In genomic region chr7:39946693-39947092, GRCh38 we compare ENCODE assay signal across 2 cellular contexts.
A peak's percentile ranks its signal among the peaks of the same experiment; 100 is the strongest.
TF ChIP-seq lines count a peak whose summit lies in the region.

No MANE protein-coding gene starts in this region.

TF ChIP-seq in HepG2, 621 proteins besides CTCF, POLR2A, EP300 and RAD21:
- TF ChIP-seq ZNF10 (CRISPR knock-in tag; IDR thresholded peaks at IDR 0.05; ENCODE audit: borderline replicate concordance, low read depth), result no peak
- TF ChIP-seq ZNF274 (CRISPR knock-in tag; IDR thresholded peaks at IDR 0.05), result no peak
- TF ChIP-seq NFYC (CRISPR knock-in tag; IDR thresholded peaks at IDR 0.05), result peak; percentile 16; the same call in 1 of the 2 replicates
- TF ChIP-seq THAP11 (CRISPR knock-in tag; IDR thresholded peaks at IDR 0.05), result peak; percentile 89
- no peak for TF ChIP-seq HNF1A (IDR thresholded peaks at IDR 0.05; ENCODE audit: low read depth)
- no peak for TF ChIP-seq HNF1A (CRISPR knock-in tag; IDR thresholded peaks at IDR 0.05; ENCODE audit: borderline replicate concordance)
- TF ChIP-seq ZNF180 (CRISPR knock-in tag; IDR thresholded peaks at IDR 0.05; ENCODE audit: borderline replicate concordance, low read depth), result no peak
- TF ChIP-seq DMAP1 (CRISPR knock-in tag; IDR thresholded peaks at IDR 0.05), result no peak
- peak; percentile 72 for TF ChIP-seq ZNF143 (CRISPR knock-in tag; IDR thresholded peaks at IDR 0.05)
- TF ChIP-seq JUN (CRISPR knock-in tag; IDR thresholded peaks at IDR 0.05), result no peak

TF ChIP-seq in K562, 482 proteins besides CTCF, POLR2A, EP300 and RAD21:
- TF ChIP-seq SIX5 (IDR thresholded peaks at IDR 0.05; ENCODE audit: borderline replicate concordance in 1 of 2, insufficient read depth in 1 of 2, low read depth in 1 of 2, low read length in 2 of 2) (peak; percentile 22 to 39; a peak in 1 of 4 replicates), TBP (optimal IDR thresholded peaks at IDR 0.05; ENCODE audit: low read depth, low read length) (no peak), HCFC1 (IDR thresholded peaks at IDR 0.05; ENCODE audit: low read depth, low read length) (peak; percentile 70), HDAC8 (tag; IDR thresholded peaks at IDR 0.05) (no peak)
